In the genomic region with DNA sequence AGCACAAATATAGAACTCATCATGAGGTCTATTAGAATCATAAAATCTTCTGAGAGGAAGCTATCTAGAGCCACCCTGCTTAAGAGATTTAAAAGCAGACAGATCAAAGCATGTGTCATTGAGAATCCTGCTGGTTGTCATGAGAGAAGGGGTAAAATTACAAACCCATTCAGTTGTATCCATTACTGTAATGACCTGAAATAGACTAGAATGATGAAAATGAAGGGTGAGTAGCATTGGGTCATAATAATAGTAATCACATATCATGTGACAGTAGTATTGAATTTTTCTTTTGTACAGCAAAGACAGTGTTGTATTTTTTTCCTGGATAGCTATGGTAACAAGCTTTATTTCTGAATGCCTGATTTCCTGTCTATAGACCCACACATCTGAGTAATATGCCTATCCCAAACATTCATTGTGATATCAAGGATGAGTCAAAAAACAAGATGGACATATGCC, we compare ENCODE assay signal across 11 cellular contexts.
A peak's percentile ranks its signal among the peaks of the same experiment; 100 is the strongest.
DNase-seq lines count a peak whose midpoint lies in the region; ATAC-seq, FAIRE-seq and TF ChIP-seq lines count a peak whose summit lies in the region.
"Had no signal": no experiment of that assay in that cellular context is flagged by ENCODE, and none has a peak within 500 bp of the region (broad histone marks: within the 10 kb centered on the region; RNA-seq: fewer than 3 reads in every experiment).

No MANE protein-coding gene starts in this region.

- peak; percentile 63 for DNase-seq in HS-5 (ENCODE audit: low read depth)
- DNase-seq in RCC 7860 (ENCODE audit: low spot score), result peak; percentile 82
- DNase-seq in fibroblast of lung (ENCODE audit: low read depth in 2 of 2), result peak; percentile 62 to 74
- DNase-seq in sigmoid colon, result no peak
- no peak for DNase-seq in GM12891 (ENCODE audit: insufficient read length, low spot score)
- no peak for DNase-seq in natural killer cell treated with Interleukin-12 subunit alpha and Interleukin-12 subunit beta and Interleukin-15 and Interleukin-18, amount 100 ng/mL, for 72 hours (ENCODE audit: low spot score)
- no peak for DNase-seq in iPS-NIHi7 (ENCODE audit: extremely low spot score)
- DNase-seq: activated effector memory CD4-positive, alpha-beta T cell treated with Interleukin-2 at 50 U/mL for 16 hours; DMS79 had no signal

- H3K36me3 ChIP-seq in fibroblast of lung (ENCODE audit: control insufficient read depth, insufficient read depth, low read length), result no peaks in the 10 kb centered on the region
- no peaks in the 10 kb centered on the region for H3K36me3 ChIP-seq in sigmoid colon
- H3K36me3 ChIP-seq: HAP-1 had no signal

- H2AFZ ChIP-seq in fibroblast of lung (ENCODE audit: low read length), result no peak overlapping the region

- H3K9me3 Mint-ChIP-seq in natural killer cell treated with Interleukin-12 subunit alpha and Interleukin-12 subunit beta and Interleukin-15 and Interleukin-18, amount 100 ng/mL, for 72 hours, result no peaks in the 10 kb centered on the region

- no peaks in the 10 kb centered on the region for H4K20me1 ChIP-seq in fibroblast of lung (ENCODE audit: control insufficient read depth, extremely low read depth, insufficient read depth, low read length)

- no peak overlapping the region for H3K4me3 Mint-ChIP-seq in natural killer cell treated with Interleukin-12 subunit alpha and Interleukin-12 subunit beta and Interleukin-15 and Interleukin-18, amount 100 ng/mL, for 72 hours

- no peak overlapping the region for H3K9ac ChIP-seq in fibroblast of lung (ENCODE audit: insufficient read depth, low read length)

- H3K27me3 ChIP-seq in fibroblast of lung (ENCODE audit: control insufficient read depth, insufficient read depth, low read length) (no peaks in the 10 kb centered on the region), sigmoid colon (no peaks in the 10 kb centered on the region)

- H3K4me3 ChIP-seq in fibroblast of lung (replicated peaks in 1 of 4; ENCODE audit: control extremely low read depth in 1 of 4, insufficient read depth in 1 of 4, low read depth in 3 of 4, low read length in 4 of 4) (no peak overlapping the region), sigmoid colon (no peak overlapping the region)
- H3K4me3 ChIP-seq: HAP-1 had no signal

- intact Hi-C loops in sigmoid colon (cut with DNase I), result no loop called here

- no peak for TF ChIP-seq POLR2A in sigmoid colon (IDR thresholded peaks at IDR 0.05)
- no peak for TF ChIP-seq POLR2A in GM12891 (IDR thresholded peaks at IDR 0.05; ENCODE audit: low read depth, low read length)

- FAIRE-seq in RCC 7860 (lab: Jason Lieb, UNC) (no peak), GM12891 (lab: Jason Lieb, UNC) (no peak)

- peaks cover 8 to 12% of the 10 kb centered on the region in 2 donors for H3K27me3 Mint-ChIP-seq in natural killer cell treated with Interleukin-12 subunit alpha and Interleukin-12 subunit beta and Interleukin-15 and Interleukin-18, amount 100 ng/mL, for 72 hours

- H3K4me1 Mint-ChIP-seq in natural killer cell treated with Interleukin-12 subunit alpha and Interleukin-12 subunit beta and Interleukin-15 and Interleukin-18, amount 100 ng/mL, for 72 hours (ENCODE audit: low read depth in 2 of 2), result no peaks in the 10 kb centered on the region

- ATAC-seq in natural killer cell treated with Interleukin-12 subunit alpha and Interleukin-12 subunit beta and Interleukin-15 and Interleukin-18, amount 100 ng/mL, for 72 hours, result no peak
- no peak for ATAC-seq in HG03378 (IDR thresholded peaks at IDR 0.05; ENCODE audit: unreplicated experiment)

- no peak for TF ChIP-seq EP300 in sigmoid colon (IDR thresholded peaks at IDR 0.05)

- H3K4me2 ChIP-seq in fibroblast of lung (ENCODE audit: extremely low read depth, insufficient read depth, low read length), result no peak overlapping the region

- H3K27ac ChIP-seq in fibroblast of lung (ENCODE audit: insufficient read depth, low read length) (no peak overlapping the region), sigmoid colon (peak overlapping the region; percentile 59 to 81 (median 70))

- no peaks in the 10 kb centered on the region for H3K9me3 ChIP-seq in fibroblast of lung (ENCODE audit: control insufficient read depth, insufficient read depth, low read depth, low read length)
- H3K9me3 ChIP-seq in sigmoid colon, result no peaks in the 10 kb centered on the region
- H3K9me3 ChIP-seq: HAP-1 had no signal

- H3K36me3 Mint-ChIP-seq in natural killer cell treated with Interleukin-12 subunit alpha and Interleukin-12 subunit beta and Interleukin-15 and Interleukin-18, amount 100 ng/mL, for 72 hours, result no peaks in the 10 kb centered on the region

- H3K4me1 ChIP-seq in fibroblast of lung (ENCODE audit: control insufficient read depth, extremely low read depth, insufficient read depth, low read length) (no peaks in the 10 kb centered on the region), sigmoid colon (peaks cover 0 to 51% (median 40%) of the 10 kb centered on the region in 4 donors)
- H3K4me1 ChIP-seq: HAP-1 had no signal

- TF ChIP-seq CTCF in fibroblast of lung (conservative IDR thresholded peaks at IDR 0.05 in 1 of 2, IDR thresholded peaks at IDR 0.05 in 1 of 2; ENCODE audit: low read depth in 1 of 2, low read length in 2 of 2), result no peak
- no peak for TF ChIP-seq CTCF in sigmoid colon (IDR thresholded peaks at IDR 0.05)

- H3K79me2 ChIP-seq in fibroblast of lung (ENCODE audit: control insufficient read depth, insufficient read depth, low read length), result no peaks in the 10 kb centered on the region

- H3K27ac Mint-ChIP-seq in natural killer cell treated with Interleukin-12 subunit alpha and Interleukin-12 subunit beta and Interleukin-15 and Interleukin-18, amount 100 ng/mL, for 72 hours, result no peak overlapping the region

TF ChIP-seq in GM12891, 5 proteins besides CTCF, POLR2A, EP300 and RAD21:
- no peak for TF ChIP-seq POLR2AphosphoS5 (IDR thresholded peaks at IDR 0.05; ENCODE audit: low read depth, low read length)
- no peak for TF ChIP-seq PAX5 (IDR thresholded peaks at IDR 0.05; ENCODE audit: insufficient read depth, low read length, severe bottlenecking)
- no peak for TF ChIP-seq TAF1 (IDR thresholded peaks at IDR 0.05; ENCODE audit: low read depth, low read length)
- no peak for TF ChIP-seq SPI1 (IDR thresholded peaks at IDR 0.05; ENCODE audit: low read depth, low read length)

Comparison
In these comparisons a context has a peak if more than half of its experiments do, and no peak if none do; other contexts are left out.
1. DNase-seq: peak in HS-5 (single experiment), RCC 7860 (single experiment) and fibroblast of lung (2 of 2); none in sigmoid colon (single experiment), GM12891 (single experiment), natural killer cell treated with Interleukin-12 subunit alpha and Interleukin-12 subunit beta and Interleukin-15 and Interleukin-18, amount 100 ng/mL, for 72 hours (single experiment) and iPS-NIHi7 (single experiment).